Comparison of ENCODE assay signal across 8 cellular contexts in the genomic region with DNA sequence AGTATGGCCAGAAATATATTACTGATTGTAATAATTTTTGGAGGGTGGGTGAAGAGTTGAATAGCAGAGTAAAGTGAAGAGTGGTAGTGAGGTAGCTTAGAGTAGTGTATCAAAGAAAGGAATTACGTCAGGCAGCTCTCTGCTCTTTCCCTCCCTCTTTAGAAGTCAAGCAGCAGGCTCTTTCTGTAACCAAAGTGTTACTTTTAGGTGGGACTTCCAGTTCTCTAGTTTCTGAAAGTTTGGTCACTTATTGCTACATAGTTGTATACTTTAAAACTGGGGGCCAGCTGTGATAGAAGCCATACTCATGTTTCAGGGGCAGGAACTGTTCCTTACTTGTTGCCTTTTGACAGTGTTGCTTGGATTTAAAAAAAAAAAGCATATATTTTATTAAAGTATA. TPM values are rescaled to one million over a fixed set of nuclear protein-coding genes. Genes with fewer than 3 reads are reported as not detected.
A peak's percentile ranks its signal among the peaks of the same experiment; 100 is the strongest.
DNase-seq lines count a peak whose midpoint lies in the region; ATAC-seq and TF ChIP-seq lines count a peak whose summit lies in the region.

No MANE protein-coding gene starts in this region.

- no peaks in the 10 kb centered on the region for H3K27me3 Mint-ChIP-seq in activated naive CD4-positive, alpha-beta T cell treated with anti-CD3 and anti-CD28 coated beads, Interleukin-2, amount 10 ng/mL, durations not matched to agents 7 days and 5 days
- H3K27me3 Mint-ChIP-seq in brain = no peaks in the 10 kb centered on the region

- peaks cover 0 to 58% (median 6%) of the 10 kb centered on the region in 4 donors for H3K4me1 ChIP-seq in tibial artery
- peaks cover 21% of the 10 kb centered on the region for H3K4me1 ChIP-seq in psoas muscle

- TF ChIP-seq CTCF in brain (conservative IDR thresholded peaks at IDR 0.05) (no peak), tibial artery (IDR thresholded peaks at IDR 0.05) (no peak), psoas muscle (IDR thresholded peaks at IDR 0.05) (no peak)

- no peak for DNase-seq in activated naive CD4-positive, alpha-beta T cell treated with anti-CD3 and anti-CD28 coated beads, Interleukin-2, amount 10 ng/mL, durations not matched to agents 7 days and 5 days
- DNase-seq in activated naive CD4-positive, alpha-beta T cell (lab: John Stamatoyannopoulos, UW) = no peak
- DNase-seq in tibial artery (no peak), middle frontal gyrus (ENCODE audit: extremely low spot score, low spot score) (no peak), psoas muscle (no peak)
- DNase-seq in stimulated activated CD4-positive, alpha-beta T cell treated with anti-CD3 and anti-CD28 coated beads, Interleukin-15, amount 100 ng/mL, for 24 hours = no peak

- H3K4me3 Mint-ChIP-seq in activated naive CD4-positive, alpha-beta T cell treated with anti-CD3 and anti-CD28 coated beads, Interleukin-2, amount 10 ng/mL, durations not matched to agents 7 days and 5 days = peak overlapping the region; percentile 73
- peak overlapping the region in 4 of 5 experiments; percentile 25 to 73 (median 49) for H3K4me3 Mint-ChIP-seq in brain

- peak overlapping the region; percentile 84 for H3K27ac Mint-ChIP-seq in activated naive CD4-positive, alpha-beta T cell treated with anti-CD3 and anti-CD28 coated beads, Interleukin-2, amount 10 ng/mL, durations not matched to agents 7 days and 5 days
- H3K27ac Mint-ChIP-seq in brain = peak overlapping the region in 4 of 5 experiments; percentile 7 to 54 (median 30)

- H3K9me3 ChIP-seq in tibial artery (peaks cover 4 to 21% (median 11%) of the 10 kb centered on the region in 3 donors), psoas muscle (peaks cover 16% of the 10 kb centered on the region)

- intact Hi-C loops in tibial artery (cut with DNase I; ENCODE audit: low total_unique reads) = no loop called here
- intact Hi-C loops in psoas muscle (cut with DNase I) = no loop called here

- WGBS in psoas muscle, 3 donors = 64 to 78% (median 72%) methylated on average over 1 of the region's 1 CpG

- CTCF ChIA-PET in activated naive CD4-positive, alpha-beta T cell treated with anti-CD3 and anti-CD28 coated beads, Interleukin-2, amount 10 ng/mL, durations not matched to agents 7 days and 5 days (lab: Charles Lee) = interaction anchor here (1.1 to 2.2 kb wide), 4 partner anchors 10 to 141 kb away, joined by 3 to 10 read pairs (median 4); no protein-coding TSS in a partner anchor

- H3K9me3 Mint-ChIP-seq in activated naive CD4-positive, alpha-beta T cell treated with anti-CD3 and anti-CD28 coated beads, Interleukin-2, amount 10 ng/mL, durations not matched to agents 7 days and 5 days = peaks cover 2% of the 10 kb centered on the region
- H3K9me3 Mint-ChIP-seq in brain = peaks cover 51 to 72% (median 65%) of the 10 kb centered on the region in 5 experiments

- ATAC-seq in HG03103 (IDR thresholded peaks at IDR 0.05; ENCODE audit: low read depth, unreplicated experiment) (peak; percentile 42), psoas muscle (no peak)

- H3K27me3 ChIP-seq in tibial artery (no peaks in the 10 kb centered on the region), psoas muscle (ENCODE audit: insufficient read depth in 3 of 3, low read length in 2 of 3) (no peaks in the 10 kb centered on the region)

- peaks cover 85% of the 10 kb centered on the region for H3K4me1 Mint-ChIP-seq in activated naive CD4-positive, alpha-beta T cell treated with anti-CD3 and anti-CD28 coated beads, Interleukin-2, amount 10 ng/mL, durations not matched to agents 7 days and 5 days
- peaks cover 70% of the 10 kb centered on the region for H3K4me1 Mint-ChIP-seq in brain

- H3K27ac ChIP-seq in tibial artery (peak overlapping the region; percentile 64 to 70), psoas muscle (no peak overlapping the region)

- H3K36me3 ChIP-seq in tibial artery (no peaks in the 10 kb centered on the region), psoas muscle (ENCODE audit: insufficient read depth in 1 of 2, low read depth in 1 of 2) (no peaks in the 10 kb centered on the region)

- H3K36me3 Mint-ChIP-seq in activated naive CD4-positive, alpha-beta T cell treated with anti-CD3 and anti-CD28 coated beads, Interleukin-2, amount 10 ng/mL, durations not matched to agents 7 days and 5 days = peaks cover 44% of the 10 kb centered on the region
- H3K36me3 Mint-ChIP-seq in brain = peaks cover 84% of the 10 kb centered on the region

- H3K4me3 ChIP-seq in tibial artery (no peak overlapping the region), psoas muscle (no peak overlapping the region)

RNA-seq across cellular contexts. Expression of a gene that starts 30.6 kb away (rescaled TPM):
- polyA plus RNA-seq in brain (ENCODE audit: insufficient read depth, low read depth, low replicate concordance) = 23.9 TPM
- 10 to 100 TPM; 28.5 to 56.3 (median 37.9) TPM for total RNA-seq in psoas muscle
- 10 to 100 TPM in 1 of 3 donors, 1 to 10 TPM in 2; 3.9 to 13.4 (median 5.8) TPM for polyA plus RNA-seq in psoas muscle
